Comparison of ENCODE assay signal across 14 cellular contexts in the genomic region with DNA sequence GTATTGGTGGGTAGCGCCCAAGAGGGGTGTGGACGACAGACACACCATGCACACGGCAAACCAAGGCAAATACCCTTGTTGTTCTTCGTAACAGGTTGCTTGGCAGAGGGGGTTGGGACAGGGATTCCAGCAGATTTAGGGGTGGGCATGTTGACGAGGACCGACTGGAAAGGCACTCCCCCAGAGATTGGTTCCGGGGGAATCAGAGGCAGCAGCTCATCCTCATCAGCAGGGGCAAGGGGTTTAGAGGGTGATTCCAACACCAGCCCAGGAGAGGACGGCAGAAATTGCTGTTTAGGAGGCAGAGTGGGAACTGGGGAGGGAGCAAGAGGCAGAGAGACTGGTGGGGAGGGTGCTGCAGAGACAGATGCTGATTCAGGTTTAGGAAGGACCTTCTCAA. TPM values are rescaled to one million over a fixed set of nuclear protein-coding genes. Genes with fewer than 3 reads are reported as not detected.
A peak's percentile ranks its signal among the peaks of the same experiment; 100 is the strongest.
DNase-seq lines count a peak whose midpoint lies in the region; ATAC-seq, FAIRE-seq and TF ChIP-seq lines count a peak whose summit lies in the region.
"Had no signal": no experiment of that assay in that cellular context is flagged by ENCODE, and none has a peak within 500 bp of the region (broad histone marks: within the 10 kb centered on the region; RNA-seq: fewer than 3 reads in every experiment).

No MANE protein-coding gene starts in this region.

- no peak for FAIRE-seq in K562 (lab: Jason Lieb, UNC)

- no peak overlapping the region for H3K4me3 Mint-ChIP-seq in CD8-positive, alpha-beta T cell
- no peak overlapping the region for H3K4me3 Mint-ChIP-seq in MCF 10A (ENCODE audit: unreplicated experiment)
- H3K4me3 Mint-ChIP-seq: activated B cell treated with CpG ODN at 0.5 μM for 24 hours had no signal

- H3K79me2 ChIP-seq in K562 (ENCODE audit: control insufficient read depth, insufficient read depth, low read length) = peaks cover 64% of the 10 kb centered on the region

- peaks cover 46% of the 10 kb centered on the region for H4K20me1 ChIP-seq in K562 (replicated peaks; ENCODE audit: control insufficient read depth, insufficient read depth, low read length)

- 0 out of 2 replicates have a peak, but pooled peaks have one; percentile 29 for TF ChIP-seq POLR2A in K562 (conservative IDR thresholded peaks at IDR 0.05)

- POLR2A ChIA-PET in CD8-positive, alpha-beta T cell (lab: Charles Lee) = interaction anchor here (0.9 to 2.0 kb wide), 2 partner anchors 10 to 87 kb away, joined by 3 to 9 read pairs; a partner anchor contains a TSS
- POLR2A ChIA-PET in K562 (lab: Yijun Ruan, JAX) (interaction anchor here (0.9 to 2.0 kb wide), 5 partner anchors 8 to 32 kb away, joined by 3 to 27 read pairs (median 10); a partner anchor contains a TSS), MCF 10A (lab: Yijun Ruan, JAX) (interaction anchor here (0.9 kb wide), 1 partner anchor 31 kb away, joined by 4 read pairs; no protein-coding TSS in a partner anchor)

- CTCF ChIA-PET in CD8-positive, alpha-beta T cell (lab: Charles Lee) = interaction anchor here (1.3 to 2.4 kb wide), 2 partner anchors 14 to 202 kb away, joined by 3 to 5 read pairs; no protein-coding TSS in a partner anchor
- CTCF ChIA-PET in K562 (lab: Yijun Ruan, JAX; ENCODE audit: low intra/inter-chr PET ratio) = no interaction called here
- CTCF ChIA-PET in MCF 10A (lab: Yijun Ruan, JAX) = interaction anchor here (0.6 kb wide), 1 partner anchor 134 kb away, joined by 4 read pairs; no protein-coding TSS in a partner anchor

- H3K27ac Mint-ChIP-seq in CD8-positive, alpha-beta T cell = peak overlapping the region; percentile 58
- no peak overlapping the region for H3K27ac Mint-ChIP-seq in MCF 10A (ENCODE audit: low read depth, unreplicated experiment)
- H3K27ac Mint-ChIP-seq: activated B cell treated with CpG ODN at 0.5 μM for 24 hours had no signal

- peaks cover 40% of the 10 kb centered on the region for H3K4me1 ChIP-seq in CD8-positive, alpha-beta T cell (ENCODE audit: insufficient read depth, low read length)
- peaks cover 15 to 22% of the 10 kb centered on the region in 2 experiments for H3K4me1 ChIP-seq in K562 (replicated peaks in 1 of 2; ENCODE audit: control insufficient read depth in 2 of 2, insufficient read depth in 2 of 2, low read length in 2 of 2)
- H3K4me1 ChIP-seq in neutrophil (ENCODE audit: control insufficient read depth in 1 of 2, insufficient read depth in 1 of 2, low read depth in 1 of 2, low read length in 1 of 2) = peaks cover 60 to 68% of the 10 kb centered on the region in 2 experiments
- H3K4me1 ChIP-seq in effector memory CD4-positive, alpha-beta T cell (ENCODE audit: control insufficient read depth, insufficient read depth, low read length, poor library complexity, severe bottlenecking) = peaks cover 12% of the 10 kb centered on the region

- DNase-seq in CD8-positive, alpha-beta T cell = no peak
- DNase-seq in HL-60 (ENCODE audit: low read depth in 1 of 2, low spot score in 1 of 2) = peak in 1 of 2 experiments; percentile 23
- DNase-seq in K562 (ENCODE audit: extremely low read depth in 1 of 4, low spot score in 3 of 4) = peak in 1 of 4 experiments; percentile 9
- DNase-seq in effector memory CD4-positive, alpha-beta T cell = no peak
- DNase-seq in MCF 10A (ENCODE audit: unreplicated experiment) = no peak
- DNase-seq: activated B cell treated with CpG ODN at 0.5 μM for 24 hours, glutamatergic neuron, NCI-H226, SK-N-SH had no signal

- peak overlapping the region in 1 of 2 experiments; percentile 4; a peak in 1 of 4 replicates for H3K9ac ChIP-seq in K562 (ENCODE audit: insufficient read depth in 1 of 2, low read depth in 2 of 2, low read length in 2 of 2)
- H3K9ac ChIP-seq: SK-N-SH had no signal

- TF ChIP-seq CTCF in CD8-positive, alpha-beta T cell (IDR thresholded peaks at IDR 0.05) = no peak
- TF ChIP-seq CTCF in HL-60 (IDR thresholded peaks at IDR 0.05; ENCODE audit: insufficient read depth, low read length) (no peak), K562 (IDR thresholded peaks at IDR 0.05 in 2 of 3, conservative IDR thresholded peaks at IDR 0.05 in 1 of 3; ENCODE audit: insufficient read depth in 2 of 3, low read depth in 1 of 3, low read length in 3 of 3) (no peak), neutrophil (IDR thresholded peaks at IDR 0.05) (no peak), MCF 10A (IDR thresholded peaks at IDR 0.05; ENCODE audit: unreplicated experiment) (no peak)

- intact Hi-C loops in CD8-positive, alpha-beta T cell (cut with DNase I, micrococcal nuclease) = no loop called here
- intact Hi-C loops in K562 (cut with micrococcal nuclease) = no loop called here
- intact Hi-C loops in MCF 10A (cut with micrococcal nuclease) = no loop called here

- H3K9me3 ChIP-seq in CD8-positive, alpha-beta T cell (ENCODE audit: low read length) = no peaks in the 10 kb centered on the region
- no peaks in the 10 kb centered on the region for H3K9me3 ChIP-seq in K562 (replicated peaks; ENCODE audit: control insufficient read depth, insufficient read depth, low read depth, low read length)
- no peaks in the 10 kb centered on the region for H3K9me3 ChIP-seq in neutrophil
- H3K9me3 ChIP-seq in effector memory CD4-positive, alpha-beta T cell (ENCODE audit: control insufficient read depth, low read length) = no peaks in the 10 kb centered on the region
- H3K9me3 ChIP-seq: right atrium auricular region, SK-N-SH had no signal

- H3K4me3 ChIP-seq in CD8-positive, alpha-beta T cell (ENCODE audit: low read depth, low read length) = no peak overlapping the region
- no peak overlapping the region for H3K4me3 ChIP-seq in HL-60 (replicated peaks; ENCODE audit: insufficient read depth, low read length)
- no peak overlapping the region for H3K4me3 ChIP-seq in K562
- H3K4me3 ChIP-seq in neutrophil (ENCODE audit: low read depth in 1 of 2, low read length in 1 of 2) = no peak overlapping the region
- no peak overlapping the region for H3K4me3 ChIP-seq in effector memory CD4-positive, alpha-beta T cell (ENCODE audit: insufficient read depth, low read depth, low read length, poor library complexity, severe bottlenecking)
- H3K4me3 ChIP-seq: right atrium auricular region had no signal

- H3K9me1 ChIP-seq in K562 (ENCODE audit: control insufficient read depth, insufficient read depth, low read length) = peaks cover 25% of the 10 kb centered on the region

- no peak overlapping the region for H3K4me2 ChIP-seq in K562 (ENCODE audit: insufficient read depth, low read length)
- H3K4me2 ChIP-seq: SK-N-SH had no signal

- H3K36me3 ChIP-seq in CD8-positive, alpha-beta T cell (ENCODE audit: insufficient read depth, low read length) = peaks cover 54% of the 10 kb centered on the region
- peaks cover 91% of the 10 kb centered on the region for H3K36me3 ChIP-seq in K562 (ENCODE audit: control insufficient read depth, insufficient read depth, low read length)
- H3K36me3 ChIP-seq in neutrophil = peaks cover 34% of the 10 kb centered on the region
- peaks cover 81% of the 10 kb centered on the region for H3K36me3 ChIP-seq in effector memory CD4-positive, alpha-beta T cell (ENCODE audit: control insufficient read depth, insufficient read depth, low read length)

- in situ Hi-C loops in K562 (cut with MboI) = no loop called here

- no peaks in the 10 kb centered on the region for H3K27me3 ChIP-seq in CD8-positive, alpha-beta T cell (ENCODE audit: insufficient read depth, low read length)
- H3K27me3 ChIP-seq in HL-60 (ENCODE audit: insufficient read depth, poor library complexity, severe bottlenecking) = no peaks in the 10 kb centered on the region
- no peaks in the 10 kb centered on the region for H3K27me3 ChIP-seq in K562 (ENCODE audit: control insufficient read depth in 2 of 2, insufficient read depth in 2 of 2, low read length in 2 of 2)
- no peaks in the 10 kb centered on the region for H3K27me3 ChIP-seq in neutrophil
- H3K27me3 ChIP-seq in effector memory CD4-positive, alpha-beta T cell (replicated peaks; ENCODE audit: control insufficient read depth, insufficient read depth, low read length, poor library complexity, severe bottlenecking) = no peaks in the 10 kb centered on the region
- H3K27me3 ChIP-seq: right atrium auricular region had no signal

- H3K36me3 Mint-ChIP-seq in CD8-positive, alpha-beta T cell = peaks cover 82% of the 10 kb centered on the region
- H3K36me3 Mint-ChIP-seq in MCF 10A (ENCODE audit: insufficient read depth, unreplicated experiment) = peaks cover 81% of the 10 kb centered on the region

- no peak for ATAC-seq in CD8-positive, alpha-beta T cell
- ATAC-seq in K562 (no peak), GM21447 (IDR thresholded peaks at IDR 0.05; ENCODE audit: unreplicated experiment) (no peak)

- H3K27ac ChIP-seq in CD8-positive, alpha-beta T cell (ENCODE audit: low read depth, low read length) = no peak overlapping the region
- H3K27ac ChIP-seq in HL-60 (replicated peaks) (peak overlapping the region; percentile 59), K562 (ENCODE audit: extremely low read depth, low read depth, low read length) (no peak overlapping the region), neutrophil (peak overlapping the region; percentile 90)
- H3K27ac ChIP-seq in effector memory CD4-positive, alpha-beta T cell (ENCODE audit: insufficient read depth, low read length, poor library complexity, severe bottlenecking) = no peak overlapping the region
- H3K27ac ChIP-seq: epithelial cell of prostate, right atrium auricular region had no signal

- WGBS in K562 (ENCODE audit: insufficient coverage, low coverage, missing lambda C conversion rate) = 80% methylated on average over 8 of the region's 8 CpGs

- H3K27me3 Mint-ChIP-seq in CD8-positive, alpha-beta T cell (ENCODE audit: low read depth) = no peaks in the 10 kb centered on the region
- no peaks in the 10 kb centered on the region for H3K27me3 Mint-ChIP-seq in MCF 10A (ENCODE audit: insufficient read depth, unreplicated experiment)
- H3K27me3 Mint-ChIP-seq: activated B cell treated with CpG ODN at 0.5 μM for 24 hours had no signal

- no peak overlapping the region for H2AFZ ChIP-seq in K562 (ENCODE audit: low read depth, low read length)

- no peaks in the 10 kb centered on the region for H3K9me3 Mint-ChIP-seq in CD8-positive, alpha-beta T cell
- no peaks in the 10 kb centered on the region for H3K9me3 Mint-ChIP-seq in MCF 10A (ENCODE audit: unreplicated experiment)
- H3K9me3 Mint-ChIP-seq: activated B cell treated with CpG ODN at 0.5 μM for 24 hours had no signal

- H3K4me1 Mint-ChIP-seq in CD8-positive, alpha-beta T cell (ENCODE audit: low read depth) = peaks cover 43% of the 10 kb centered on the region
- H3K4me1 Mint-ChIP-seq in MCF 10A (ENCODE audit: insufficient read depth, unreplicated experiment) = peaks cover 40% of the 10 kb centered on the region

- TF ChIP-seq EP300 in K562 (IDR thresholded peaks at IDR 0.05; ENCODE audit: low read length) = no peak

- TF ChIP-seq RAD21 in K562 (CRISPR knock-in tag; conservative IDR thresholded peaks at IDR 0.05 in 1 of 2, IDR thresholded peaks at IDR 0.05 in 1 of 2) = no peak

- no TSS peak for BruUV-seq in K562 (replicated peaks; lab: Mats Ljungman, UMichigan)
- BruUV-seq in MCF 10A (replicated peaks; lab: Mats Ljungman, UMichigan) = no TSS peak

RNA-seq across cellular contexts. Expression of a gene that starts 9.3 kb away (rescaled TPM):
- 1,000 to 10,000 TPM; 1,373 to 1,407 TPM for total RNA-seq in CD8-positive, alpha-beta T cell
- 132 and 260 TPM in 2 replicates for total RNA-seq in K562 (2011; cell fraction: chromatin; rRNA removed; ENCODE audit: low replicate concordance)
- total RNA-seq in K562 (2011; cell fraction: nucleolus; rRNA removed) = 93.4 and 98.8 TPM in 2 replicates
- total RNA-seq in K562 (2011; cell fraction: nucleoplasm; rRNA removed) = 176 and 303 TPM in 2 replicates
- total RNA-seq in K562 (2014; rRNA removed) = 1,508 and 1,729 TPM in 2 replicates
- 2,249 and 2,401 TPM in 2 replicates for total RNA-seq in K562 (2014; rRNA removed; fragmentation: Illumina TruSeq; extraction: Trizol)
- 2,051 and 2,139 TPM in 2 replicates for total RNA-seq in K562 (2015; rRNA removed; fragmentation: Illumina TruSeq; extraction: Trizol)
- total RNA-seq in K562 (2021) = 1,030 and 1,135 TPM in 2 replicates
- 1,225 and 1,538 TPM in 2 replicates for polyA plus RNA-seq in K562 (2011; rRNA removed)
- 364 and 765 TPM in 2 replicates for polyA plus RNA-seq in K562 (2011; cell fraction: cytosol; rRNA removed)
- polyA plus RNA-seq in K562 (2011; cell fraction: nucleus; rRNA removed) = 212 and 417 TPM in 2 replicates
- 1,935 and 2,376 TPM in 2 replicates for polyA plus RNA-seq in K562 (2012)
- polyA plus RNA-seq in K562 (2014; fragmentation: Illumina TruSeq; extraction: Trizol) = 1,591 and 1,645 TPM in 2 replicates
- polyA plus RNA-seq in K562 (2014; fragmentation: Nextera tagmentation; extraction: Ambion mirVana) = 1,000 to 10,000 TPM; 2,280 to 2,416 TPM
- polyA plus RNA-seq in K562 (2014; rRNA removed) = 1,506 and 1,626 TPM in 2 replicates
- polyA minus RNA-seq in K562 (2011; rRNA and poly(A)+ RNA removed) = 1,074 and 1,137 TPM in 2 replicates
- polyA minus RNA-seq in K562 (2011; cell fraction: cytosol; rRNA and poly(A)+ RNA removed) = 239 and 257 TPM in 2 replicates
- 60.7 and 154 TPM in 2 replicates for polyA minus RNA-seq in K562 (2011; cell fraction: nucleus; rRNA and poly(A)+ RNA removed)
- 1,274 and 1,490 TPM in 2 replicates for total RNA-seq in MCF 10A (2022)

RNA-seq across cellular contexts. Expression of a gene that starts 27.7 kb away (rescaled TPM):
- total RNA-seq in CD8-positive, alpha-beta T cell = 100 to 1,000 TPM; 148 to 154 TPM
- total RNA-seq in K562 (2011; cell fraction: chromatin; rRNA removed; ENCODE audit: low replicate concordance) = 48.9 and 100 TPM in 2 replicates
- total RNA-seq in K562 (2011; cell fraction: nucleolus; rRNA removed) = 50.0 and 54.2 TPM in 2 replicates
- 77.5 and 136 TPM in 2 replicates for total RNA-seq in K562 (2011; cell fraction: nucleoplasm; rRNA removed)
- total RNA-seq in K562 (2014; rRNA removed) (169 and 231 TPM in 2 replicates), K562 (2014; rRNA removed; fragmentation: Illumina TruSeq; extraction: Trizol) (280 and 322 TPM in 2 replicates), K562 (2015; rRNA removed; fragmentation: Illumina TruSeq; extraction: Trizol) (251 and 256 TPM in 2 replicates), K562 (2021) (441 and 454 TPM in 2 replicates), MCF 10A (2022) (212 and 228 TPM in 2 replicates)
- polyA plus RNA-seq in K562 (2011; rRNA removed) (163 and 170 TPM in 2 replicates), K562 (2014; fragmentation: Illumina TruSeq; extraction: Trizol) (501 and 516 TPM in 2 replicates), K562 (2014; fragmentation: Nextera tagmentation; extraction: Ambion mirVana) (100 to 1,000 TPM; 163 to 185 TPM), K562 (2014; rRNA removed) (213 and 263 TPM in 2 replicates)
- 35.7 and 66.1 TPM in 2 replicates for polyA plus RNA-seq in K562 (2011; cell fraction: cytosol; rRNA removed)
- 35.8 and 51.1 TPM in 2 replicates for polyA plus RNA-seq in K562 (2011; cell fraction: nucleus; rRNA removed)
- polyA plus RNA-seq in K562 (2012) = 358 and 436 TPM in 2 replicates
- polyA minus RNA-seq in K562 (2011; rRNA and poly(A)+ RNA removed) = 140 and 159 TPM in 2 replicates
- polyA minus RNA-seq in K562 (2011; cell fraction: cytosol; rRNA and poly(A)+ RNA removed) = 139 and 142 TPM in 2 replicates
- 24.8 and 39.2 TPM in 2 replicates for polyA minus RNA-seq in K562 (2011; cell fraction: nucleus; rRNA and poly(A)+ RNA removed)

RNA-seq across cellular contexts. Expression of a gene that starts 36.3 kb away (rescaled TPM):
- 1 to 10 TPM; 5.0 to 5.8 TPM for total RNA-seq in CD8-positive, alpha-beta T cell
- total RNA-seq in K562 (2011; cell fraction: chromatin; rRNA removed; ENCODE audit: low replicate concordance) = 116 and 247 TPM in 2 replicates
- total RNA-seq in K562 (2011; cell fraction: nucleolus; rRNA removed) = 59.5 and 64.6 TPM in 2 replicates
- 79.8 and 102 TPM in 2 replicates for total RNA-seq in K562 (2011; cell fraction: nucleoplasm; rRNA removed)
- 65.1 and 67.2 TPM in 2 replicates for total RNA-seq in K562 (2014; rRNA removed)
- total RNA-seq in K562 (2014; rRNA removed; fragmentation: Illumina TruSeq; extraction: Trizol) = 149 and 170 TPM in 2 replicates
- total RNA-seq in K562 (2015; rRNA removed; fragmentation: Illumina TruSeq; extraction: Trizol) = 119 and 124 TPM in 2 replicates
- total RNA-seq in K562 (2021) = 82.2 and 83.9 TPM in 2 replicates
- polyA plus RNA-seq in K562 (2011; rRNA removed) = 95.7 and 140 TPM in 2 replicates
- 65.5 and 79.1 TPM in 2 replicates for polyA plus RNA-seq in K562 (2011; cell fraction: cytosol; rRNA removed)
- polyA plus RNA-seq in K562 (2011; cell fraction: nucleus; rRNA removed) = 48.2 and 74.4 TPM in 2 replicates
- 70.3 and 108 TPM in 2 replicates for polyA plus RNA-seq in K562 (2012)
- 148 and 152 TPM in 2 replicates for polyA plus RNA-seq in K562 (2014; fragmentation: Illumina TruSeq; extraction: Trizol)
- polyA plus RNA-seq in K562 (2014; fragmentation: Nextera tagmentation; extraction: Ambion mirVana) = 100 to 1,000 TPM; 175 to 179 TPM
- polyA plus RNA-seq in K562 (2014; rRNA removed) = 105 and 109 TPM in 2 replicates
- 172 TPM in 2 replicates for polyA minus RNA-seq in K562 (2011; rRNA and poly(A)+ RNA removed)
- 31.9 and 46.5 TPM in 2 replicates for polyA minus RNA-seq in K562 (2011; cell fraction: cytosol; rRNA and poly(A)+ RNA removed)
- 44.2 and 85.0 TPM in 2 replicates for polyA minus RNA-seq in K562 (2011; cell fraction: nucleus; rRNA and poly(A)+ RNA removed)
- total RNA-seq in MCF 10A (2022) = 3.5 and 7.8 TPM in 2 replicates

RNA-seq across cellular contexts. Expression of a gene that starts 47.3 kb away (rescaled TPM):
- total RNA-seq in CD8-positive, alpha-beta T cell = under 1 TPM in 1 of 2 experiments, not detected in 1; 0.31 TPM
- 0.72 and 1.5 TPM in 2 replicates for total RNA-seq in K562 (2011; cell fraction: chromatin; rRNA removed; ENCODE audit: low replicate concordance)
- total RNA-seq in K562 (2011; cell fraction: nucleolus; rRNA removed) = 0.66 and 0.83 TPM in 2 replicates
- total RNA-seq in K562 (2011; cell fraction: nucleoplasm; rRNA removed) = 3.8 and 4.6 TPM in 2 replicates
- 0.94 and 1.1 TPM in 2 replicates for total RNA-seq in K562 (2014; rRNA removed)
- 0.99 and 1.1 TPM in 2 replicates for total RNA-seq in K562 (2014; rRNA removed; fragmentation: Illumina TruSeq; extraction: Trizol)
- total RNA-seq in K562 (2015; rRNA removed; fragmentation: Illumina TruSeq; extraction: Trizol) = 0.47 and 1.1 TPM in 2 replicates
- 0.85 and 1.3 TPM in 2 replicates for total RNA-seq in K562 (2021)
- polyA plus RNA-seq in K562 (2011; rRNA removed) = 1.4 and 1.7 TPM in 2 replicates
- 0.25 and 0.47 TPM in 2 replicates for polyA plus RNA-seq in K562 (2011; cell fraction: cytosol; rRNA removed)
- polyA plus RNA-seq in K562 (2011; cell fraction: nucleus; rRNA removed) = 0.29 and 0.53 TPM in 2 replicates
- polyA plus RNA-seq in K562 (2012) = 0.66 and 1.1 TPM in 2 replicates
- 0.64 and 0.83 TPM in 2 replicates for polyA plus RNA-seq in K562 (2014; fragmentation: Illumina TruSeq; extraction: Trizol)
- polyA plus RNA-seq in K562 (2014; fragmentation: Nextera tagmentation; extraction: Ambion mirVana) = under 1 TPM; 0.53 to 0.94 TPM
- 0.40 and 0.84 TPM in 2 replicates for polyA plus RNA-seq in K562 (2014; rRNA removed)
- 0.53 and 1.1 TPM in 2 replicates for polyA minus RNA-seq in K562 (2011; rRNA and poly(A)+ RNA removed)
- polyA minus RNA-seq in K562 (2011; cell fraction: cytosol; rRNA and poly(A)+ RNA removed) = not detected in 2 replicates
- polyA minus RNA-seq in K562 (2011; cell fraction: nucleus; rRNA and poly(A)+ RNA removed) = not detected in 2 replicates
- 0.37 and 1.3 TPM in 2 replicates for total RNA-seq in MCF 10A (2022)
- total RNA-seq: cardiac septum had no signal

Comparison
In these comparisons a context has a peak if more than half of its experiments do, and no peak if none do; other contexts are left out.
1. H3K27ac ChIP-seq: peak in HL-60 (single experiment) and neutrophil (single experiment); none in CD8-positive, alpha-beta T cell (single experiment), K562 (single experiment) and effector memory CD4-positive, alpha-beta T cell (single experiment).